1 cellular context compared by ENCODE assay signal in genomic region chr20:45791668-45792512, GRCh38.
TF ChIP-seq lines count a peak whose summit lies in the region.

A gene with protein sequence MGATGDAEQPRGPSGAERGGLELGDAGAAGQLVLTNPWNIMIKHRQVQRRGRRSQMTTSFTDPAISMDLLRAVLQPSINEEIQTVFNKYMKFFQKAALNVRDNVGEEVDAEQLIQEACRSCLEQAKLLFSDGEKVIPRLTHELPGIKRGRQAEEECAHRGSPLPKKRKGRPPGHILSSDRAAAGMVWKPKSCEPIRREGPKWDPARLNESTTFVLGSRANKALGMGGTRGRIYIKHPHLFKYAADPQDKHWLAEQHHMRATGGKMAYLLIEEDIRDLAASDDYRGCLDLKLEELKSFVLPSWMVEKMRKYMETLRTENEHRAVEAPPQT (plus strand): TSS chr20:45791954. CDS start chr20:45792005, 51 bp downstream.
WFDC3 (minus strand) TSS chr20:45791883; CDS start chr20:45789975, 1,908 bp downstream.

TF ChIP-seq in HepG2, 621 proteins besides CTCF, POLR2A, EP300 and RAD21 (continued from another document and continues in another):
- TF ChIP-seq ZNF687 (CRISPR knock-in tag; IDR thresholded peaks at IDR 0.05): peak; percentile 95
- TF ChIP-seq ZSCAN21 (CRISPR knock-in tag; IDR thresholded peaks at IDR 0.05; ENCODE audit: borderline replicate concordance): peak; percentile 95
- peak; percentile 97; the same call in 1 of the 2 replicates for TF ChIP-seq EEA1 (CRISPR knock-in tag; IDR thresholded peaks at IDR 0.05; ENCODE audit: borderline replicate concordance)
- TF ChIP-seq RFX5 (IDR thresholded peaks at IDR 0.05; ENCODE audit: low read depth, low read length): peak; percentile 92
- no peak for TF ChIP-seq NFE2L2 (IDR thresholded peaks at IDR 0.05; ENCODE audit: low read length)
- peak; percentile 96 for TF ChIP-seq HNF4A (CRISPR knock-in tag; IDR thresholded peaks at IDR 0.05)
- TF ChIP-seq ZNF552 (CRISPR knock-in tag; IDR thresholded peaks at IDR 0.05; ENCODE audit: borderline replicate concordance): peak; percentile 96
- TF ChIP-seq ZFP62 (CRISPR knock-in tag; IDR thresholded peaks at IDR 0.05): peak; percentile 95
- peak; percentile 87 for TF ChIP-seq ZNF883 (CRISPR knock-in tag; IDR thresholded peaks at IDR 0.05; ENCODE audit: not compliant biosample characterization)
- TF ChIP-seq NKX3-1 (CRISPR knock-in tag; IDR thresholded peaks at IDR 0.05): peak; percentile 97
- TF ChIP-seq NFIC (IDR thresholded peaks at IDR 0.05; ENCODE audit: low read length): no peak
- peak; percentile 93 for TF ChIP-seq ZMAT3 (CRISPR knock-in tag; conservative IDR thresholded peaks at IDR 0.05)
- TF ChIP-seq HMGXB3 (CRISPR knock-in tag; IDR thresholded peaks at IDR 0.05; ENCODE audit: borderline replicate concordance): peak; percentile 85
- peak; percentile 83; the same call in 1 of the 2 replicates for TF ChIP-seq ISX (CRISPR knock-in tag; conservative IDR thresholded peaks at IDR 0.05)
- peak; percentile 96 for TF ChIP-seq KDM5A (IDR thresholded peaks at IDR 0.05; ENCODE audit: borderline replicate concordance, low read length)
- no peak for TF ChIP-seq MBNL3 (CRISPR knock-in tag; conservative IDR thresholded peaks at IDR 0.05)
- TF ChIP-seq ZNF598 (CRISPR knock-in tag; IDR thresholded peaks at IDR 0.05; ENCODE audit: borderline replicate concordance): peak; percentile 97
- peak; percentile 94 for TF ChIP-seq HNRNPLL (IDR thresholded peaks at IDR 0.05; ENCODE audit: low read depth, low read length, poor library complexity, severe bottlenecking)
- TF ChIP-seq ZNF770 (CRISPR knock-in tag; IDR thresholded peaks at IDR 0.05): peak; percentile 89
- no peak for TF ChIP-seq TCF7 (IDR thresholded peaks at IDR 0.05; ENCODE audit: low read depth)
- TF ChIP-seq YY1 (IDR thresholded peaks at IDR 0.05; ENCODE audit: insufficient read depth, insufficient replicate concordance, low read depth, low read length): peak; percentile 91
- peak; percentile 91 for TF ChIP-seq ZNF430 (CRISPR knock-in tag; IDR thresholded peaks at IDR 0.05)
- TF ChIP-seq MIXL1 (CRISPR knock-in tag; IDR thresholded peaks at IDR 0.05): peak; percentile 69; the same call in 1 of the 2 replicates
- TF ChIP-seq ZMYM3 (CRISPR knock-in tag; IDR thresholded peaks at IDR 0.05): peak; percentile 78; the same call in 1 of the 2 replicates
- peak; percentile 82; the same call in 1 of the 2 replicates for TF ChIP-seq ZNF253 (CRISPR knock-in tag; IDR thresholded peaks at IDR 0.05; ENCODE audit: borderline replicate concordance)
- peak; percentile 58; the same call in 1 of the 2 replicates for TF ChIP-seq TBX3 (IDR thresholded peaks at IDR 0.05; ENCODE audit: borderline replicate concordance)
- TF ChIP-seq ZNF841 (CRISPR knock-in tag; IDR thresholded peaks at IDR 0.05; ENCODE audit: borderline replicate concordance): no peak
- TF ChIP-seq TGIF2 (CRISPR knock-in tag; IDR thresholded peaks at IDR 0.05): peak; percentile 90
- TF ChIP-seq ARNTL (CRISPR knock-in tag; IDR thresholded peaks at IDR 0.05): peak; percentile 83; the same call in 1 of the 2 replicates
- TF ChIP-seq GTF2F1 (IDR thresholded peaks at IDR 0.05; ENCODE audit: low read length): 0 out of 2 replicates have a peak, but pooled peaks have one; percentile 22
- TF ChIP-seq, protein P1, sequence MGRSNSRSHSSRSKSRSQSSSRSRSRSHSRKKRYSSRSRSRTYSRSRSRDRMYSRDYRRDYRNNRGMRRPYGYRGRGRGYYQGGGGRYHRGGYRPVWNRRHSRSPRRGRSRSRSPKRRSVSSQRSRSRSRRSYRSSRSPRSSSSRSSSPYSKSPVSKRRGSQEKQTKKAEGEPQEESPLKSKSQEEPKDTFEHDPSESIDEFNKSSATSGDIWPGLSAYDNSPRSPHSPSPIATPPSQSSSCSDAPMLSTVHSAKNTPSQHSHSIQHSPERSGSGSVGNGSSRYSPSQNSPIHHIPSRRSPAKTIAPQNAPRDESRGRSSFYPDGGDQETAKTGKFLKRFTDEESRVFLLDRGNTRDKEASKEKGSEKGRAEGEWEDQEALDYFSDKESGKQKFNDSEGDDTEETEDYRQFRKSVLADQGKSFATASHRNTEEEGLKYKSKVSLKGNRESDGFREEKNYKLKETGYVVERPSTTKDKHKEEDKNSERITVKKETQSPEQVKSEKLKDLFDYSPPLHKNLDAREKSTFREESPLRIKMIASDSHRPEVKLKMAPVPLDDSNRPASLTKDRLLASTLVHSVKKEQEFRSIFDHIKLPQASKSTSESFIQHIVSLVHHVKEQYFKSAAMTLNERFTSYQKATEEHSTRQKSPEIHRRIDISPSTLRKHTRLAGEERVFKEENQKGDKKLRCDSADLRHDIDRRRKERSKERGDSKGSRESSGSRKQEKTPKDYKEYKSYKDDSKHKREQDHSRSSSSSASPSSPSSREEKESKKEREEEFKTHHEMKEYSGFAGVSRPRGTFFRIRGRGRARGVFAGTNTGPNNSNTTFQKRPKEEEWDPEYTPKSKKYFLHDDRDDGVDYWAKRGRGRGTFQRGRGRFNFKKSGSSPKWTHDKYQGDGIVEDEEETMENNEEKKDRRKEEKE (IDR thresholded peaks at IDR 0.05): no peak
- no peak for TF ChIP-seq LCORL (IDR thresholded peaks at IDR 0.05)
- peak; percentile 87 for TF ChIP-seq LCORL (CRISPR knock-in tag; IDR thresholded peaks at IDR 0.05)
- peak; percentile 52; the same call in 1 of the 2 replicates for TF ChIP-seq ZNF629 (CRISPR knock-in tag; conservative IDR thresholded peaks at IDR 0.05)
- 0 out of 2 replicates have a peak, but pooled peaks have one; percentile 20 for TF ChIP-seq ZBTB7A (CRISPR knock-in tag; IDR thresholded peaks at IDR 0.05)
- TF ChIP-seq, protein P2, sequence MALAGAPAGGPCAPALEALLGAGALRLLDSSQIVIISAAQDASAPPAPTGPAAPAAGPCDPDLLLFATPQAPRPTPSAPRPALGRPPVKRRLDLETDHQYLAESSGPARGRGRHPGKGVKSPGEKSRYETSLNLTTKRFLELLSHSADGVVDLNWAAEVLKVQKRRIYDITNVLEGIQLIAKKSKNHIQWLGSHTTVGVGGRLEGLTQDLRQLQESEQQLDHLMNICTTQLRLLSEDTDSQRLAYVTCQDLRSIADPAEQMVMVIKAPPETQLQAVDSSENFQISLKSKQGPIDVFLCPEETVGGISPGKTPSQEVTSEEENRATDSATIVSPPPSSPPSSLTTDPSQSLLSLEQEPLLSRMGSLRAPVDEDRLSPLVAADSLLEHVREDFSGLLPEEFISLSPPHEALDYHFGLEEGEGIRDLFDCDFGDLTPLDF (CRISPR knock-in tag; IDR thresholded peaks at IDR 0.05): peak; percentile 93
